ENCODE assay signal across 1 cellular context in the genomic region with DNA sequence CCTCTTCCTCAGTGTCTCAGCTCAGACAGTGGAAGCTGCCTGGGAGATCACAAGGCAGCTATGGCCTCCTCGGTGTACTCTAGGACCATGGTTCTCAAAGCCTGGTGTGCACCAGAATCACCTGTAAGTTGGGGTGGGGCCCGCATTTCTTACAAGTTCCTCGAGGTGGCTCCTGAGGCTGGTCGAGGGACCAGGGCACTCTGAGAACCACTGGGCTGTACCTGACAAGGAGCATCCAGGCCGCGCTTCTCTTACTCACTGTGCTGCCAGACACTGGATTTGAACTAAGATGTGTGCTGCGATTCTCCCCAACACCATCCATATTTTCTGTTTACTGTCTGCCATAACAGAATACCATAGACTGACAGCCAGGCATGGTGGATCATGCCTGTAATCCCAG.
TF ChIP-seq lines count a peak whose summit lies in the region.

No MANE protein-coding gene starts in this region.

TF ChIP-seq in HepG2, 621 proteins besides CTCF, POLR2A, EP300 and RAD21:
- TF ChIP-seq MAF1 (CRISPR knock-in tag; IDR thresholded peaks at IDR 0.05; ENCODE audit: borderline replicate concordance) (no peak), KLF16 (CRISPR knock-in tag; IDR thresholded peaks at IDR 0.05) (no peak), U2AF2 (IDR thresholded peaks at IDR 0.05; ENCODE audit: low read depth, low read length) (no peak), FOXJ3 (CRISPR knock-in tag; IDR thresholded peaks at IDR 0.05; ENCODE audit: borderline replicate concordance) (no peak), TEAD2 (CRISPR knock-in tag; IDR thresholded peaks at IDR 0.05) (no peak), TAF15 (IDR thresholded peaks at IDR 0.05; ENCODE audit: low read depth, low read length, poor library complexity, severe bottlenecking) (no peak), SMAD9 (CRISPR knock-in tag; IDR thresholded peaks at IDR 0.05) (no peak), PRMT3 (CRISPR knock-in tag; IDR thresholded peaks at IDR 0.05; ENCODE audit: borderline replicate concordance, low read depth) (no peak), CBX2 (IDR thresholded peaks at IDR 0.05; ENCODE audit: low read depth, low read length) (no peak), CBX2 (CRISPR knock-in tag; IDR thresholded peaks at IDR 0.05; ENCODE audit: low read depth) (no peak), SRSF9 (IDR thresholded peaks at IDR 0.05; ENCODE audit: borderline replicate concordance, insufficient read depth, low read depth, low read length, poor library complexity, severe bottlenecking) (no peak), ZNF121 (CRISPR knock-in tag; IDR thresholded peaks at IDR 0.05) (no peak), SOX6 (IDR thresholded peaks at IDR 0.05) (no peak), SOX6 (CRISPR knock-in tag; IDR thresholded peaks at IDR 0.05) (no peak), CHD2 (IDR thresholded peaks at IDR 0.05; ENCODE audit: low read depth, low read length) (no peak)
- TF ChIP-seq, protein P1, sequence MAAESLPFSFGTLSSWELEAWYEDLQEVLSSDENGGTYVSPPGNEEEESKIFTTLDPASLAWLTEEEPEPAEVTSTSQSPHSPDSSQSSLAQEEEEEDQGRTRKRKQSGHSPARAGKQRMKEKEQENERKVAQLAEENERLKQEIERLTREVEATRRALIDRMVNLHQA (CRISPR knock-in tag; IDR thresholded peaks at IDR 0.05) = no peak
- TF ChIP-seq, protein P2, sequence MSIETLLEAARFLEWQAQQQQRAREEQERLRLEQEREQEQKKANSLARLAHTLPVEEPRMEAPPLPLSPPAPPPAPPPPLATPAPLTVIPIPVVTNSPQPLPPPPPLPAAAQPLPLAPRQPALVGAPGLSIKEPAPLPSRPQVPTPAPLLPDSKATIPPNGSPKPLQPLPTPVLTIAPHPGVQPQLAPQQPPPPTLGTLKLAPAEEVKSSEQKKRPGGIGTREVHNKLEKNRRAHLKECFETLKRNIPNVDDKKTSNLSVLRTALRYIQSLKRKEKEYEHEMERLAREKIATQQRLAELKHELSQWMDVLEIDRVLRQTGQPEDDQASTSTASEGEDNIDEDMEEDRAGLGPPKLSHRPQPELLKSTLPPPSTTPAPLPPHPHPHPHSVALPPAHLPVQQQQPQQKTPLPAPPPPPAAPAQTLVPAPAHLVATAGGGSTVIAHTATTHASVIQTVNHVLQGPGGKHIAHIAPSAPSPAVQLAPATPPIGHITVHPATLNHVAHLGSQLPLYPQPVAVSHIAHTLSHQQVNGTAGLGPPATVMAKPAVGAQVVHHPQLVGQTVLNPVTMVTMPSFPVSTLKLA (IDR thresholded peaks at IDR 0.05) = no peak
- TF ChIP-seq, protein P3, sequence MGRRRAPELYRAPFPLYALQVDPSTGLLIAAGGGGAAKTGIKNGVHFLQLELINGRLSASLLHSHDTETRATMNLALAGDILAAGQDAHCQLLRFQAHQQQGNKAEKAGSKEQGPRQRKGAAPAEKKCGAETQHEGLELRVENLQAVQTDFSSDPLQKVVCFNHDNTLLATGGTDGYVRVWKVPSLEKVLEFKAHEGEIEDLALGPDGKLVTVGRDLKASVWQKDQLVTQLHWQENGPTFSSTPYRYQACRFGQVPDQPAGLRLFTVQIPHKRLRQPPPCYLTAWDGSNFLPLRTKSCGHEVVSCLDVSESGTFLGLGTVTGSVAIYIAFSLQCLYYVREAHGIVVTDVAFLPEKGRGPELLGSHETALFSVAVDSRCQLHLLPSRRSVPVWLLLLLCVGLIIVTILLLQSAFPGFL (CRISPR knock-in tag; IDR thresholded peaks at IDR 0.05) = no peak
- TF ChIP-seq, protein P4, sequence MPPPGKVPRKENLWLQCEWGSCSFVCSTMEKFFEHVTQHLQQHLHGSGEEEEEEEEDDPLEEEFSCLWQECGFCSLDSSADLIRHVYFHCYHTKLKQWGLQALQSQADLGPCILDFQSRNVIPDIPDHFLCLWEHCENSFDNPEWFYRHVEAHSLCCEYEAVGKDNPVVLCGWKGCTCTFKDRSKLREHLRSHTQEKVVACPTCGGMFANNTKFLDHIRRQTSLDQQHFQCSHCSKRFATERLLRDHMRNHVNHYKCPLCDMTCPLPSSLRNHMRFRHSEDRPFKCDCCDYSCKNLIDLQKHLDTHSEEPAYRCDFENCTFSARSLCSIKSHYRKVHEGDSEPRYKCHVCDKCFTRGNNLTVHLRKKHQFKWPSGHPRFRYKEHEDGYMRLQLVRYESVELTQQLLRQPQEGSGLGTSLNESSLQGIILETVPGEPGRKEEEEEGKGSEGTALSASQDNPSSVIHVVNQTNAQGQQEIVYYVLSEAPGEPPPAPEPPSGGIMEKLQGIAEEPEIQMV (CRISPR knock-in tag; IDR thresholded peaks at IDR 0.05; ENCODE audit: low read depth) = no peak
- TF ChIP-seq, protein P5, sequence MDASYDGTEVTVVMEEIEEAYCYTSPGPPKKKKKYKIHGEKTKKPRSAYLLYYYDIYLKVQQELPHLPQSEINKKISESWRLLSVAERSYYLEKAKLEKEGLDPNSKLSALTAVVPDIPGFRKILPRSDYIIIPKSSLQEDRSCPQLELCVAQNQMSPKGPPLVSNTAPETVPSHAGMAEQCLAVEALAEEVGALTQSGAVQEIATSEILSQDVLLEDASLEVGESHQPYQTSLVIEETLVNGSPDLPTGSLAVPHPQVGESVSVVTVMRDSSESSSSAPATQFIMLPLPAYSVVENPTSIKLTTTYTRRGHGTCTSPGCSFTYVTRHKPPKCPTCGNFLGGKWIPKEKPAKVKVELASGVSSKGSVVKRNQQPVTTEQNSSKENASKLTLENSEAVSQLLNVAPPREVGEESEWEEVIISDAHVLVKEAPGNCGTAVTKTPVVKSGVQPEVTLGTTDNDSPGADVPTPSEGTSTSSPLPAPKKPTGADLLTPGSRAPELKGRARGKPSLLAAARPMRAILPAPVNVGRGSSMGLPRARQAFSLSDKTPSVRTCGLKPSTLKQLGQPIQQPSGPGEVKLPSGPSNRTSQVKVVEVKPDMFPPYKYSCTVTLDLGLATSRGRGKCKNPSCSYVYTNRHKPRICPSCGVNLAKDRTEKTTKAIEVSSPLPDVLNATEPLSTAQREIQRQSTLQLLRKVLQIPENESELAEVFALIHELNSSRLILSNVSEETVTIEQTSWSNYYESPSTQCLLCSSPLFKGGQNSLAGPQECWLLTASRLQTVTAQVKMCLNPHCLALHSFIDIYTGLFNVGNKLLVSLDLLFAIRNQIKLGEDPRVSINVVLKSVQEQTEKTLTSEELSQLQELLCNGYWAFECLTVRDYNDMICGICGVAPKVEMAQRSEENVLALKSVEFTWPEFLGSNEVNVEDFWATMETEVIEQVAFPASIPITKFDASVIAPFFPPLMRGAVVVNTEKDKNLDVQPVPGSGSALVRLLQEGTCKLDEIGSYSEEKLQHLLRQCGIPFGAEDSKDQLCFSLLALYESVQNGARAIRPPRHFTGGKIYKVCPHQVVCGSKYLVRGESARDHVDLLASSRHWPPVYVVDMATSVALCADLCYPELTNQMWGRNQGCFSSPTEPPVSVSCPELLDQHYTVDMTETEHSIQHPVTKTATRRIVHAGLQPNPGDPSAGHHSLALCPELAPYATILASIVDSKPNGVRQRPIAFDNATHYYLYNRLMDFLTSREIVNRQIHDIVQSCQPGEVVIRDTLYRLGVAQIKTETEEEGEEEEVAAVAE (CRISPR knock-in tag; IDR thresholded peaks at IDR 0.05; ENCODE audit: borderline replicate concordance) = no peak
- TF ChIP-seq, protein P6, sequence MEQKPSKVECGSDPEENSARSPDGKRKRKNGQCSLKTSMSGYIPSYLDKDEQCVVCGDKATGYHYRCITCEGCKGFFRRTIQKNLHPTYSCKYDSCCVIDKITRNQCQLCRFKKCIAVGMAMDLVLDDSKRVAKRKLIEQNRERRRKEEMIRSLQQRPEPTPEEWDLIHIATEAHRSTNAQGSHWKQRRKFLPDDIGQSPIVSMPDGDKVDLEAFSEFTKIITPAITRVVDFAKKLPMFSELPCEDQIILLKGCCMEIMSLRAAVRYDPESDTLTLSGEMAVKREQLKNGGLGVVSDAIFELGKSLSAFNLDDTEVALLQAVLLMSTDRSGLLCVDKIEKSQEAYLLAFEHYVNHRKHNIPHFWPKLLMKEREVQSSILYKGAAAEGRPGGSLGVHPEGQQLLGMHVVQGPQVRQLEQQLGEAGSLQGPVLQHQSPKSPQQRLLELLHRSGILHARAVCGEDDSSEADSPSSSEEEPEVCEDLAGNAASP (CRISPR knock-in tag; IDR thresholded peaks at IDR 0.05; ENCODE audit: borderline replicate concordance) = no peak
